ENCODE assay signal across 12 cellular contexts in genomic region chr1:9696793-9697192, GRCh38.
"Had no signal": no experiment of that assay in that cellular context is flagged by ENCODE, and none has a peak within 500 bp of the region (broad histone marks: within the 10 kb centered on the region; RNA-seq: fewer than 3 reads in every experiment).

No MANE protein-coding gene starts in this region.

- H3K9me3 Mint-ChIP-seq: activated CD4-positive, alpha-beta T cell treated with anti-CD3 and anti-CD28 coated beads, Interleukin-2, amount 10 ng/mL, durations not matched to agents 24 days and 14 days; neural progenitor cell had no signal

- DNase-seq: activated CD4-positive, alpha-beta T cell treated with anti-CD3 and anti-CD28 coated beads, Interleukin-2, amount 10 ng/mL, durations not matched to agents 24 days and 14 days; activated gamma-delta T cell treated with Interleukin-2 at 50 U/mL for 16 hours; effector CD4-positive, alpha-beta T cell; foreskin melanocyte; head of caudate nucleus; islet precursor cell; mesendoderm; retina had no signal

- ATAC-seq: left lung had no signal

- H3K4me3 ChIP-seq: left lung, neural progenitor cell, tibial nerve, vagina had no signal

- H3K27ac Mint-ChIP-seq: neural progenitor cell had no signal

- H3K4me3 Mint-ChIP-seq: activated CD4-positive, alpha-beta T cell treated with anti-CD3 and anti-CD28 coated beads, Interleukin-2, amount 10 ng/mL, durations not matched to agents 24 days and 14 days; neural progenitor cell had no signal

- H3K36me3 Mint-ChIP-seq: neural progenitor cell had no signal

- H3K27me3 Mint-ChIP-seq: activated CD4-positive, alpha-beta T cell treated with anti-CD3 and anti-CD28 coated beads, Interleukin-2, amount 10 ng/mL, durations not matched to agents 24 days and 14 days had no signal
